14 cellular contexts compared by ENCODE assay signal in the genomic region with DNA sequence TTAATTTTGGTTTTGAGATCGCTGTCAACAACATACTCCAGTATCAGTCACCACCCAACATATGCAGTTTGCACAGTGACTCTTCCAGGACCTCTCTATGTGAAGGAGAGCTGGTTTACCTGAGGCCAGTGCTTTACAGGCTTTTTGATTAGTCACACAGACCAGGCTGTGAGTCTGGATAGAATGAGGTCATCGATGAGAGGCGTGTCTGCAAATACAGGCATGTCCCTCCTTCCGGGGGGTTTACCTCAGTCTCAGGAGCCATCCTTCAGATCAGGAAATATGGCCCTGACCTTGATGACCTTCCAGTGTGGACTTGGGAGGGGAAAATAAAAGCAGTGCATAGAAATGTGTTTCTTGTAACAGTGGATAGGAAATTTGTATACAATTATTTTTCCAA. TPM values are rescaled to one million over a fixed set of nuclear protein-coding genes. Genes with fewer than 3 reads are reported as not detected.
DNase-seq lines count a peak whose midpoint lies in the region; ATAC-seq and TF ChIP-seq lines count a peak whose summit lies in the region.
"Had no signal": no experiment of that assay in that cellular context is flagged by ENCODE, and none has a peak within 500 bp of the region (broad histone marks: within the 10 kb centered on the region; RNA-seq: fewer than 3 reads in every experiment).

No MANE protein-coding gene starts in this region.

- POLR2A ChIA-PET in IMR-90 (lab: Charles Lee; ENCODE audit: unreplicated experiment), result no interaction called here

- no peak overlapping the region for H2AK9ac ChIP-seq in IMR-90 (replicated peaks; ENCODE audit: low read depth, low read length, poor library complexity)

- no peak overlapping the region for H3K27ac ChIP-seq in IMR-90 (ENCODE audit: insufficient read depth, low read length)
- H3K27ac ChIP-seq in mammary epithelial cell (ENCODE audit: insufficient read depth, low read depth, low read length), result peak overlapping the region; percentile 49
- no peak overlapping the region for H3K27ac ChIP-seq in lower lobe of right lung

- H3K23ac ChIP-seq in IMR-90 (ENCODE audit: low read depth, low read length), result no peak overlapping the region

- TF ChIP-seq CTCF in IMR-90 (conservative IDR thresholded peaks at IDR 0.05; ENCODE audit: low read depth, low read length), result no peak
- no peak for TF ChIP-seq CTCF in mammary epithelial cell (conservative IDR thresholded peaks at IDR 0.05 in 1 of 2, IDR thresholded peaks at IDR 0.05 in 1 of 2; ENCODE audit: extremely low read depth in 1 of 2, insufficient read depth in 1 of 2, low read depth in 1 of 2, low read length in 2 of 2)
- no peak for TF ChIP-seq CTCF in lower lobe of right lung (IDR thresholded peaks at IDR 0.05)

- H3K9me1 ChIP-seq in IMR-90 (ENCODE audit: insufficient read depth, low read length), result no peaks in the 10 kb centered on the region

- intact Hi-C loops in IMR-90 (cut with micrococcal nuclease), result no loop called here
- intact Hi-C loops in mammary epithelial cell (cut with micrococcal nuclease), result loop anchor here (2.0 kb wide), 2 partner anchors 271 to 309 kb away; no protein-coding TSS in a partner anchor
- intact Hi-C loops in lower lobe of right lung (cut with DNase I), result no loop called here

- no TSS peak for BruUV-seq in IMR-90 (replicated peaks; lab: Mats Ljungman, UMichigan)
- BruUV-seq in mammary epithelial cell (replicated peaks; lab: Mats Ljungman, UMichigan), result no TSS peak

- no peak overlapping the region for H2BK120ac ChIP-seq in IMR-90 (ENCODE audit: low read depth, low read length)

- no peaks in the 10 kb centered on the region; the same call in 1 of the 2 replicates for H3K9me3 ChIP-seq in IMR-90 (ENCODE audit: control insufficient read depth, insufficient read depth, low read length)
- H3K9me3 ChIP-seq in mammary epithelial cell (replicated peaks; ENCODE audit: insufficient read depth, low read length), result no peaks in the 10 kb centered on the region
- no peaks in the 10 kb centered on the region for H3K9me3 ChIP-seq in lower lobe of right lung

- in situ Hi-C loops in IMR-90 (cut with MboI; ENCODE audit: low sequenced_read_pairs), result loop anchor here (10.0 kb wide), 1 partner anchor 307 kb away; no protein-coding TSS in a partner anchor
- in situ Hi-C loops in mammary epithelial cell (cut with MboI; ENCODE audit: low sequenced_read_pairs in 2 of 2), result loop anchor here in 1 of 2 donors (25.0 kb wide), 1 partner anchor 275 kb away; no protein-coding TSS in a partner anchor

- 90% methylated on average over 2 of the region's 4 CpGs; no CpG with 5 or more reads in 1 of the 2 experiments for WGBS in IMR-90 (ENCODE audit: extremely low coverage in 2 of 2, insufficient read length in 1 of 2), 2 experiments
- WGBS in mammary epithelial cell (ENCODE audit: low coverage, missing lambda C conversion rate), result 16% methylated on average over 4 of the region's 4 CpGs

- H3K18ac ChIP-seq in IMR-90 (ENCODE audit: low read depth, low read length), result no peak overlapping the region

- no peaks in the 10 kb centered on the region for H4K20me1 ChIP-seq in IMR-90 (ENCODE audit: insufficient read depth, low read length)
- no peaks in the 10 kb centered on the region for H4K20me1 ChIP-seq in mammary epithelial cell (ENCODE audit: insufficient read depth, low read length)

- TF ChIP-seq POLR2A in IMR-90 (IDR thresholded peaks at IDR 0.05; ENCODE audit: low read depth, low read length), result no peak

- dilution Hi-C loops in IMR-90 (cut with HindIII; ENCODE audit: low sequenced_read_pairs, unreplicated experiment) (no loop called here), mammary epithelial cell (cut with HindIII; ENCODE audit: low sequenced_read_pairs) (no loop called here)

- H3K9ac ChIP-seq in IMR-90 (ENCODE audit: low read depth, low read length), result no peak overlapping the region
- H3K9ac ChIP-seq in mammary epithelial cell (ENCODE audit: insufficient read depth, low read length), result no peak overlapping the region

- H3K56ac ChIP-seq in IMR-90 (ENCODE audit: extremely low read depth, insufficient read depth, low read length), result no peak overlapping the region

- no peak overlapping the region for H4K8ac ChIP-seq in IMR-90 (ENCODE audit: low read depth in 2 of 2, low read length in 2 of 2)

- H3K4me1 ChIP-seq in IMR-90 (ENCODE audit: control insufficient read depth, insufficient read depth, low read length) (no peaks in the 10 kb centered on the region), mammary epithelial cell (ENCODE audit: insufficient read depth, low read length) (peaks cover 20% of the 10 kb centered on the region), lower lobe of right lung (no peaks in the 10 kb centered on the region)

- no peaks in the 10 kb centered on the region for H3K79me2 ChIP-seq in mammary epithelial cell (ENCODE audit: insufficient read depth, low read length)

- H4K5ac ChIP-seq in IMR-90 (ENCODE audit: low read depth, low read length), result no peak overlapping the region

- no peak overlapping the region for H2BK20ac ChIP-seq in IMR-90 (ENCODE audit: low read depth, low read length)

- no peak overlapping the region for H2BK5ac ChIP-seq in IMR-90 (ENCODE audit: low read depth, low read length, poor library complexity, severe bottlenecking)

- H3K14ac ChIP-seq in IMR-90 (replicated peaks; ENCODE audit: low read depth, low read length), result no peak overlapping the region

- peaks cover 42% of the 10 kb centered on the region for H3K27me3 ChIP-seq in IMR-90 (ENCODE audit: control insufficient read depth, insufficient read depth, low read length)
- no peaks in the 10 kb centered on the region for H3K27me3 ChIP-seq in mammary epithelial cell (ENCODE audit: insufficient read depth, low read length)
- H3K27me3 ChIP-seq in lower lobe of right lung (ENCODE audit: low read depth), result no peaks in the 10 kb centered on the region
- H3K27me3 ChIP-seq: MG63 had no signal

- CTCF ChIA-PET in IMR-90 (lab: Yijun Ruan, JAX), result no interaction called here
- CTCF ChIA-PET in mammary epithelial cell (lab: Charles Lee; ENCODE audit: low non-redundant PET), result interaction anchor here (0.6 kb wide), 1 partner anchor 12 kb away, joined by 3 read pairs; no protein-coding TSS in a partner anchor

- no peak overlapping the region for H2AK5ac ChIP-seq in IMR-90 (ENCODE audit: low read depth, low read length)

- H3K4me3 ChIP-seq in IMR-90 (ENCODE audit: insufficient read depth, low read depth, low read length) (no peak overlapping the region), mammary epithelial cell (replicated peaks in 1 of 3; ENCODE audit: insufficient read depth in 1 of 3, low read depth in 2 of 3, low read length in 3 of 3) (no peak overlapping the region), lower lobe of right lung (no peak overlapping the region)
- H3K4me3 ChIP-seq: MG63 had no signal

- H3K4me2 ChIP-seq in IMR-90 (ENCODE audit: low read depth, low read length) (no peak overlapping the region), mammary epithelial cell (ENCODE audit: insufficient read depth, low read depth, low read length) (no peak overlapping the region)

- H3K79me1 ChIP-seq in IMR-90 (ENCODE audit: low read depth in 1 of 2, low read length in 2 of 2), result no peaks in the 10 kb centered on the region

- ATAC-seq in IMR-90 (ENCODE audit: low read depth) (no peak), lower lobe of right lung (peak; percentile 52 to 65), GM19324 (IDR thresholded peaks at IDR 0.05; ENCODE audit: low FRiP score, unreplicated experiment) (no peak), GM21367 (IDR thresholded peaks at IDR 0.05; ENCODE audit: unreplicated experiment) (no peak)
- ATAC-seq: activated CD8-positive, alpha-beta memory T cell treated with anti-CD3 and anti-CD28 coated beads, Interleukin-2, amount 10 ng/mL, durations not matched to agents 7 days and 5 days; stimulated activated memory B cell treated with anti-CD40 and anti-IgM and Interleukin-4, amounts not matched to agents 10 μg/mL and 1 μg/mL and 100 μg/mL, for 72 hours had no signal

- peak in 2 of 3 experiments; percentile 31 to 62 for DNase-seq in NCI-H1417 (lab: John Stamatoyannopoulos, UW)
- DNase-seq in NCI-H1417 treated with DMSO at 0.1 percent for 48 hours (lab: John Stamatoyannopoulos, UW), result no peak
- peak; percentile 25 for DNase-seq in IMR-90
- peak; percentile 95 for DNase-seq in mammary epithelial cell
- DNase-seq in lower lobe of right lung, result no peak
- DNase-seq in anterior cingulate cortex (lab: John Stamatoyannopoulos, UW), result no peak
- DNase-seq: activated CD8-positive, alpha-beta memory T cell treated with anti-CD3 and anti-CD28 coated beads, Interleukin-2, amount 10 ng/mL, durations not matched to agents 7 days and 5 days; MG63; NK-92 treated with Interleukin-12 subunit alpha and Interleukin-12 subunit beta, amount 100 ng/mL, for 24 hours had no signal

- no peak for TF ChIP-seq RAD21 in IMR-90 (IDR thresholded peaks at IDR 0.05; ENCODE audit: low read length)

- no peak overlapping the region for H2BK15ac ChIP-seq in IMR-90 (ENCODE audit: low read depth, low read length)

- H4K91ac ChIP-seq in IMR-90 (ENCODE audit: insufficient read depth, low read depth, low read length), result no peak overlapping the region

- no peak overlapping the region for H3K4ac ChIP-seq in IMR-90 (ENCODE audit: low read depth, low read length)

- no peak overlapping the region for H2AFZ ChIP-seq in IMR-90 (replicated peaks; ENCODE audit: low read length, poor library complexity)
- no peak overlapping the region for H2AFZ ChIP-seq in mammary epithelial cell (ENCODE audit: low read depth, low read length)

- no peaks in the 10 kb centered on the region for H3K36me3 ChIP-seq in IMR-90 (ENCODE audit: control insufficient read depth, insufficient read depth, low read length)
- H3K36me3 ChIP-seq in mammary epithelial cell (ENCODE audit: insufficient read depth, low read length), result no peaks in the 10 kb centered on the region
- H3K36me3 ChIP-seq in lower lobe of right lung, result no peaks in the 10 kb centered on the region
- H3K36me3 ChIP-seq: MG63 had no signal

TF ChIP-seq in IMR-90, 13 proteins besides CTCF, POLR2A, EP300 and RAD21:
- no peak for TF ChIP-seq CEBPB (IDR thresholded peaks at IDR 0.05; ENCODE audit: low read depth, low read length)
- TF ChIP-seq MAFK (IDR thresholded peaks at IDR 0.05; ENCODE audit: low read depth, low read length), result no peak
- no peak for TF ChIP-seq SMC3 (IDR thresholded peaks at IDR 0.05; ENCODE audit: low read depth, low read length)
- TF ChIP-seq MAZ (IDR thresholded peaks at IDR 0.05; ENCODE audit: borderline replicate concordance, low read depth, low read length), result no peak
- no peak for TF ChIP-seq CHD1 (IDR thresholded peaks at IDR 0.05; ENCODE audit: low read depth, low read length)
- no peak for TF ChIP-seq FOS (IDR thresholded peaks at IDR 0.05; ENCODE audit: low read depth, low read length)
- TF ChIP-seq BHLHE40 (IDR thresholded peaks at IDR 0.05; ENCODE audit: low read depth, low read length), result no peak
- no peak for TF ChIP-seq MXI1 (IDR thresholded peaks at IDR 0.05; ENCODE audit: borderline replicate concordance, low read depth, low read length)

RNA-seq across cellular contexts. Expression of gene KBTBD12, which starts 46.9 kb away (rescaled TPM):
- total RNA-seq in IMR-90 (2012; rRNA removed) (not detected in 2 replicates), mammary epithelial cell (not detected), lower lobe of right lung (0.95 TPM)
- polyA plus RNA-seq in IMR-90 (2012; rRNA removed) (not detected in 2 replicates), mammary epithelial cell (not detected)
- not detected in 2 replicates for polyA plus RNA-seq in IMR-90 (2012; cell fraction: cytosol; rRNA removed)
- not detected in 2 replicates for polyA plus RNA-seq in IMR-90 (2012; cell fraction: nucleus; rRNA removed; ENCODE audit: low replicate concordance)
- polyA minus RNA-seq in mammary epithelial cell, result not detected
- total RNA-seq: A673; activated CD8-positive, alpha-beta memory T cell treated with anti-CD3 and anti-CD28 coated beads, Interleukin-2, amount 10 ng/mL, durations not matched to agents 7 days and 5 days; endothelial cell of umbilical vein had no signal
- polyA plus RNA-seq: endothelial cell of umbilical vein had no signal

Comparison
In these comparisons a context has a peak if more than half of its experiments do, and no peak if none do; other contexts are left out.
1. DNase-seq: peak in NCI-H1417 (2 of 3), IMR-90 (single experiment) and mammary epithelial cell (single experiment); none in NCI-H1417 treated with DMSO at 0.1 percent for 48 hours (single experiment), lower lobe of right lung (single experiment) and anterior cingulate cortex (0 of 58).
2. ATAC-seq: peak in lower lobe of right lung (2 of 2); none in IMR-90 (single experiment), GM19324 (single experiment) and GM21367 (single experiment).